8 cellular contexts compared by ENCODE assay signal in genomic region chr18:5295981-5296705, GRCh38. TPM values are rescaled to one million over a fixed set of nuclear protein-coding genes. Genes with fewer than 3 reads are reported as not detected.
DNase-seq lines count a peak whose midpoint lies in the region; ATAC-seq and TF ChIP-seq lines count a peak whose summit lies in the region.

No MANE protein-coding gene starts in this region.

- intact Hi-C loops in colonic mucosa (cut with DNase I) (loop anchor here (2.0 kb wide), 1 partner anchor 57 kb away; no protein-coding TSS in a partner anchor), left colon (cut with DNase I, micrococcal nuclease) (no loop called here)

- DNase-seq in Ammon's horn (ENCODE audit: low spot score): peak; percentile 92
- peak; percentile 90 for DNase-seq in NCI-H460 (ENCODE audit: extremely low read depth, low read depth)
- DNase-seq in activated CD4-positive, alpha-beta T cell treated with anti-CD3 and anti-CD28 coated beads for 4 hours: peak; percentile 92 to 95
- peak; percentile 95 for DNase-seq in colonic mucosa
- DNase-seq in left colon: peak; percentile 95 to 99
- peak; percentile 94 to 96 for DNase-seq in stimulated activated CD4-positive, alpha-beta T cell treated with anti-CD3 and anti-CD28 coated beads, Interleukin-1b, Interleukin-23, amount 100 ng/mL, for 4 hours (ENCODE audit: low read depth in 2 of 2)

- no peaks in the 10 kb centered on the region for H3K9me3 ChIP-seq in colonic mucosa

- H3K27ac ChIP-seq in colonic mucosa: peak overlapping the region; percentile 92

- H3K27me3 ChIP-seq in colonic mucosa: no peaks in the 10 kb centered on the region

- TF ChIP-seq CTCF in colonic mucosa (IDR thresholded peaks at IDR 0.05): no peak

- ATAC-seq in HG03432 (IDR thresholded peaks at IDR 0.05; ENCODE audit: unreplicated experiment) (peak; percentile 70), left colon (peak; percentile 81)

- H3K36me3 ChIP-seq in colonic mucosa: no peaks in the 10 kb centered on the region

- H3K4me3 ChIP-seq in colonic mucosa: peak overlapping the region; percentile 55

- H3K4me1 ChIP-seq in colonic mucosa: peaks cover 8% of the 10 kb centered on the region

- H3K9ac ChIP-seq in colonic mucosa (ENCODE audit: low read depth in 2 of 2, low read length in 2 of 2): peak overlapping the region; percentile 80 to 86

- peak; percentile 63 for TF ChIP-seq POLR2A in GM19193 (IDR thresholded peaks at IDR 0.05; ENCODE audit: extremely low read depth, insufficient read depth, insufficient read length)

RNA-seq across cellular contexts. Expression of gene ZBTB14, which starts 0.6 kb away (rescaled TPM):
- total RNA-seq in NCI-H460 (2014; rRNA removed; shearing (Covaris generic)): 17.3 and 19.3 TPM in 2 replicates
- polyA plus RNA-seq in NCI-H460 (2014; cell fraction: nucleus; rRNA removed): 28.9 and 31.4 TPM in 2 replicates
- total RNA-seq in colonic mucosa (10 to 100 TPM; 10.7 to 11.8 TPM), left colon (1 to 10 TPM; 8.9 to 9.9 TPM)

Comparison
In these comparisons a context has a peak if more than half of its experiments do, and no peak if none do; other contexts are left out.
1. Peak in every context shown above with its lines: DNase-seq, ATAC-seq, H3K4me3 ChIP-seq and H3K27ac ChIP-seq.